Comparison of ENCODE assay signal across 8 cellular contexts in the genomic region with DNA sequence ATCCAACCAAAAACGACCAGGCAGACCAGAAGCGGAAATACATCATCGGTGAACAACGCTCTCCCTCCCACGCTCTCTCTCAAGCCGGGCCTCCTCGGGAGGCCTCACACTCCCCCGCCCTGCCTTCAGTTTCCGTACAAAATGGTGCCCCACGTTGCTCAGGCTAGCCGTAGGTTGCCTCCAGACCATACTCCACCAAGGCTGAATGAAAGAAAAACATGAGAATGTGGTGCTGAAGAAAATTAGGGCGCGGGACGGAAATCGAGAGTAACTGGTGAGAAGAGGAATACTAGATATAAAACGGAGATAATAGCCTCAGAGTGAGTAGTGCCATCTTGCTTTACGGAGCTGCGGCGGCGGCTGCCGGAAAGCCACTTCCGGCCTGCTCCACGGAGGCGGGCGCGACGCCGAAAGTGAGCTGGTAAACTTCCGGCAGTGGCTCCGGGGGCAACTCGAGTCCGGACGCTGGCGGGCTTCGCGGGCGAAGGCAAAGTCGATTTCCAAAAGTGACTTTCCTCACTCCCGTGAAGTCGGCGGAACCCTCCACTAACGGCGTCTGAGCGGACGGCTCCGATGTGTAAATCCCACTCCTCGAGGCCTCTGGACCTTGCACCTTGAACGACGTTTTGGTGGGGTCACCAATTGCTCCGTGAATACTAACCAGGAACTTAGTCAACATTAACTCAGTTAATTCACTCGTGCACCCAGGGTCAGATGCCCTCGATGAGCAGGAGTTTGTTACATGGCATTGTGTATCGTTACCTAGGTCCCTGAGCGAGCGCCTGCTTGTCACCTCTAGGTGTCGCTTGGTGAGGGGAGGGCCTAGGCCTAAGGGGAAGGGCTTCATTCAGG. TPM values are rescaled to one million over a fixed set of nuclear protein-coding genes. Genes with fewer than 3 reads are reported as not detected.
A peak's percentile ranks its signal among the peaks of the same experiment; 100 is the strongest.
DNase-seq lines count a peak whose midpoint lies in the region; TF ChIP-seq lines count a peak whose summit lies in the region.

A gene (minus strand): TSS at position 7 of the 852 bp plus-strand sequence. CDS start 980 bp downstream, outside the sequence.

- H3K36me3 ChIP-seq in MM.1S (replicated peaks; ENCODE audit: insufficient read depth, low read length) = no peaks in the 10 kb centered on the region
- H3K36me3 ChIP-seq in neural progenitor cell = no peaks in the 10 kb centered on the region

- peak within 1 kb of the TSS; percentile 99 for H3K27ac Mint-ChIP-seq in neural progenitor cell

- H3K9me2 ChIP-seq in MM.1S (replicated peaks; ENCODE audit: insufficient read depth, low read length) = no peaks in the 10 kb centered on the region

- no peaks in the 10 kb centered on the region for H3K27me3 Mint-ChIP-seq in neural progenitor cell (ENCODE audit: insufficient read depth, low read depth)

- H3K79me2 ChIP-seq in MM.1S (ENCODE audit: low read length) (peaks cover 43% of the 10 kb centered on the region), neural progenitor cell (ENCODE audit: low read depth) (peaks cover 45% of the 10 kb centered on the region)

- H3K9me3 ChIP-seq in MM.1S (replicated peaks; ENCODE audit: insufficient read depth, low read length) (no peaks in the 10 kb centered on the region), neural progenitor cell (ENCODE audit: low read depth) (no peaks in the 10 kb centered on the region)

- H3K4me1 Mint-ChIP-seq in neural progenitor cell = peaks cover 32% of the 10 kb centered on the region

- H4K20me1 ChIP-seq in MM.1S (ENCODE audit: insufficient read depth, low read length) (no peaks in the 10 kb centered on the region), neural progenitor cell (ENCODE audit: low read depth) (peaks cover 6% of the 10 kb centered on the region)

- DNase-seq in GF-D8 (lab: John Stamatoyannopoulos, UW) (peak; percentile 86), HCEC 1CT (peak; percentile 95), MM.1S (peak; percentile 98), SIG-M5 (lab: John Stamatoyannopoulos, UW) (peak; percentile 92), activated gamma-delta T cell (lab: John Stamatoyannopoulos, UW) (peak; percentile 80), fibroblast of villous mesenchyme (ENCODE audit: low read depth) (peak; percentile 97), neural progenitor cell (ENCODE audit: low spot score) (peak; percentile 94), stromal cell of bone marrow (ENCODE audit: low read depth) (peak; percentile 94)

- H3K4me3 Mint-ChIP-seq in neural progenitor cell = peak within 1 kb of the TSS; percentile 93

- H2AFZ ChIP-seq in MM.1S (ENCODE audit: low read length) = peak within 1 kb of the TSS; percentile 92
- H2AFZ ChIP-seq in neural progenitor cell (replicated peaks) = peak within 1 kb of the TSS; percentile 100

- H3K27me3 ChIP-seq in MM.1S (replicated peaks; ENCODE audit: insufficient read depth, low read length) (0 out of 2 replicates have a peak, but pooled peaks cover 4% of the 10 kb centered on the region), neural progenitor cell (no peaks in the 10 kb centered on the region)

- peak within 1 kb of the TSS; percentile 68 for H3K4me2 ChIP-seq in MM.1S (ENCODE audit: low read depth, low read length)
- peak within 1 kb of the TSS; percentile 89 for H3K4me2 ChIP-seq in neural progenitor cell

- H3K4me1 ChIP-seq in MM.1S (ENCODE audit: low read length) (peaks cover 36% of the 10 kb centered on the region), neural progenitor cell (peaks cover 14% of the 10 kb centered on the region)

- H3F3A ChIP-seq in MM.1S (ENCODE audit: insufficient read depth, low read length) (peaks cover 19% of the 10 kb centered on the region), neural progenitor cell (ENCODE audit: low read depth) (peaks cover 7% of the 10 kb centered on the region)

- peaks cover 6% of the 10 kb centered on the region for H3K36me3 Mint-ChIP-seq in neural progenitor cell

- H3K27ac ChIP-seq in MM.1S (ENCODE audit: low read length) (peak within 1 kb of the TSS; percentile 86), neural progenitor cell (peak within 1 kb of the TSS; percentile 91)

- peak within 1 kb of the TSS; percentile 92 for H3K9ac ChIP-seq in MM.1S (ENCODE audit: low read length)
- peak within 1 kb of the TSS; percentile 92 for H3K9ac ChIP-seq in neural progenitor cell

- H3K9me3 Mint-ChIP-seq in neural progenitor cell = peaks cover 5% of the 10 kb centered on the region

- peak within 1 kb of the TSS; percentile 84 for H3K4me3 ChIP-seq in MM.1S (ENCODE audit: low read length)
- peak within 1 kb of the TSS; percentile 99 for H3K4me3 ChIP-seq in fibroblast of villous mesenchyme (ENCODE audit: low read depth, low read length)
- H3K4me3 ChIP-seq in neural progenitor cell = peak within 1 kb of the TSS; percentile 86

- TF ChIP-seq CTCF in MM.1S (IDR thresholded peaks at IDR 0.05; ENCODE audit: low read length) (peak; percentile 97), fibroblast of villous mesenchyme (IDR thresholded peaks at IDR 0.05; ENCODE audit: insufficient read depth, low read depth, low read length) (peak; percentile 65), neural progenitor cell (IDR thresholded peaks at IDR 0.05) (peak; percentile 74)

RNA-seq across cellular contexts. Expression of the gene that starts here (rescaled TPM):
- total RNA-seq in fibroblast of villous mesenchyme (26.1 and 28.9 TPM in 2 replicates), neural progenitor cell (ENCODE audit: low replicate concordance) (9.6 and 30.8 TPM in 2 replicates)

Comparison
In these comparisons a context has a peak if more than half of its experiments do, and no peak if none do; other contexts are left out.
1. Peak in every context shown above with its lines: DNase-seq, H3K4me3 ChIP-seq and H3K27ac ChIP-seq.